In the genomic region with DNA sequence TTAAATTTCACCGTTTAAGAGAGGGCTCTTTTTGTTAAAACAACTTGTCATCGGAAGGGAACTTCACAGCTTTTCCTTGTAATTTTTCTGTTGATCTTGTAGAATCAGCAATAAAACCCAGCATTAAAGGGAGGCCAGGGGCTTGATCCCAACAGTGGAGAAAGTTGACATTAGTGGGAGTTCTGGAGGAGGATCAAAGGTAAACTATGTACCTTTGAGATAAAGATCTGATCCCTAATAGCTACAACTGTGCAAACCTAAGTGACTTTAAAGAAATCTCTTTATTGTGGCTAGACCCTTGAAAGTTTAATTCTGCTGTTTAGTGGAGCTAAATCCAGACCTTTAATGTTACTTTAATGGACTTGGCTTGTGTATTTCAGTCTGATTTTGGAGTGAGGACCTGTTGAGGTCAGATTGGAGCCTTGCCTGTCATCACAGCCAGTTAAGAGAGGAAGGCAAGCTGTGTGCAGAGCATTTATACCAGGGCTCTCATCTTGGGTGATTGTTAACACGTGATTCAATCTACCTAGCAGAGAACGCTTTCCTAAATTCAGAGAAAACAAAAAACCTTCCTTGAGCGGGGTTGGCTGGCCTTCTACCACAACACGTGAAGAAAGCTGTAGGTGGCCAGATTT, we compare ENCODE assay signal across 1 cellular context.
TF ChIP-seq lines count a peak whose summit lies in the region.

No MANE protein-coding gene starts in this region.

TF ChIP-seq in H1, 55 proteins besides CTCF, POLR2A, EP300 and RAD21 (continued from another document):
- TF ChIP-seq SP1 (IDR thresholded peaks at IDR 0.05; ENCODE audit: low read depth, low read length) (no peak), CHD1 (IDR thresholded peaks at IDR 0.05; ENCODE audit: low read depth, low read length) (no peak), ASH2L (IDR thresholded peaks at IDR 0.05; ENCODE audit: low read length) (no peak), SP4 (IDR thresholded peaks at IDR 0.05; ENCODE audit: low read length) (no peak), SIN3A (conservative IDR thresholded peaks at IDR 0.05 in 1 of 2, IDR thresholded peaks at IDR 0.05 in 1 of 2; ENCODE audit: low read depth in 1 of 2, low read length in 2 of 2) (no peak)
